Comparison of ENCODE assay signal across 8 cellular contexts in the genomic region with DNA sequence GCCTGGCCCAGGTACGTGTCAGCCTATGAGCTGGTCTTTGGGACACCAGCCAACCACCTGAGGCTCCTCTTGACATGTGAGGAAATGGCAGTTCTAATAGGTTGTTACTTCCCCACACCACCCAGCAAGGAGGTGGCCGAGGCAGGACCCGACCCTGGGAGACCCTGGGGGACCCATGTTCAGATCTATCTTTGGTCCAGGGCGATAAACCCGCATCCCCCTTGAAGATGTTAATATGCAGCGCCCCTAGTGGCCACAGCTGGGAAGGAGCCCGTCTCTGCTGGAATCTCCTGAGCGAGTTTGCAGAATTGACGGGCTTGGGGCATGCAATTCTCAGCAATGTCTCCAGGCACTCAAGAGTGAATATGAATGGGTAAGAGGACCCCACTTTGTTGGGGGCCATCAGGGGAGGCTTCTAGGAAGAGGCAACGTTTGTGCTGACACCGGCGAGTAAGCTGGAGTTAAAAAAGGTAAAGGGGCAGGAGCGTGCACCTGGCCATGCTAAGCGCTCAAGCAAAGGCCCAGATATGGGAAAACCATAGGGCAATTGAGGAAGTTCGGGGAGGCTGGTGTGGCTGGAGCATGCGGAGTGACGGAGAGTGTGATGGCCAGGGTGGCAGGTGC. TPM values are rescaled to one million over a fixed set of nuclear protein-coding genes. Genes with fewer than 3 reads are reported as not detected.
A peak's percentile ranks its signal among the peaks of the same experiment; 100 is the strongest.
DNase-seq lines count a peak whose midpoint lies in the region; ATAC-seq, FAIRE-seq and TF ChIP-seq lines count a peak whose summit lies in the region.

No MANE protein-coding gene starts in this region.

- no peaks in the 10 kb centered on the region for H3K9me3 ChIP-seq in heart right ventricle

- no peak overlapping the region for H3K4me3 ChIP-seq in Jurkat, Clone E6-1 (ENCODE audit: low read length)
- H3K4me3 ChIP-seq in heart right ventricle, result no peak overlapping the region

- H3K36me3 ChIP-seq in heart right ventricle, result peaks cover 0 to 14% (median 0%) of the 10 kb centered on the region in 9 donors

- H3K27me3 ChIP-seq in heart right ventricle, result peaks cover 0 to 21% (median 13%) of the 10 kb centered on the region in 7 donors

- peaks cover 0 to 54% (median 10%) of the 10 kb centered on the region in 9 donors for H3K4me1 ChIP-seq in heart right ventricle

- ATAC-seq in heart right ventricle, result peak in 6 of 8 donors; percentile 27 to 58 (median 37)
- ATAC-seq in sciatic nerve, result peak; percentile 48
- ATAC-seq in HG03108 (IDR thresholded peaks at IDR 0.05; ENCODE audit: unreplicated experiment), result no peak
- no peak for ATAC-seq in GM21447 (IDR thresholded peaks at IDR 0.05; ENCODE audit: unreplicated experiment)

- peak overlapping the region in 1 of 10 donors; percentile 23 for H3K27ac ChIP-seq in heart right ventricle

- no peak for FAIRE-seq in D721Med (lab: Jason Lieb, UNC)

- DNase-seq in D721Med (ENCODE audit: insufficient read length, low spot score) (peak; percentile 51), T-helper 1 cell (peak; percentile 55 to 83 (median 72)), heart right ventricle (peak; percentile 77 to 78), sciatic nerve (ENCODE audit: low spot score) (peak; percentile 91)
- DNase-seq in Jurkat, Clone E6-1 (ENCODE audit: low read depth, low spot score), result peak; percentile 63
- DNase-seq in activated naive CD8-positive, alpha-beta T cell treated with anti-CD3 and anti-CD28 coated beads, Interleukin-2, amount 50 U/mL, for 16 hours (ENCODE audit: low read depth, low spot score), result peak; percentile 56

- intact Hi-C loops in heart right ventricle (cut with DNase I) (loop anchor here in 2 of 10 donors (5.0 to 10.0 kb wide), 2 partner anchors 51 to 54 kb away; no protein-coding TSS in a partner anchor), sciatic nerve (cut with DNase I) (no loop called here)

- WGBS in heart right ventricle, 2 donors, result 20 to 21% methylated on average over 17 of the region's 17 CpGs

- TF ChIP-seq CTCF in D721Med (IDR thresholded peaks at IDR 0.05; ENCODE audit: insufficient read depth, missing control alignments), result peak; percentile 84
- TF ChIP-seq CTCF in heart right ventricle (IDR thresholded peaks at IDR 0.05), result peak; percentile 89 to 97 (median 91)

RNA-seq across cellular contexts. Expression of a gene that starts 1.5 kb away (rescaled TPM):
- 3.1 TPM for polyA plus RNA-seq in Jurkat, Clone E6-1 (2012; ENCODE audit: insufficient read depth, insufficient read length)
- total RNA-seq in heart right ventricle (10 to 100 TPM in 2 of 10 donors, 1 to 10 TPM in 8; 2.0 to 25.7 (median 6.5) TPM), sciatic nerve (60.9 TPM)
- polyA plus RNA-seq in heart right ventricle, result 1 to 10 TPM; 2.6 to 7.7 TPM

RNA-seq across cellular contexts. Expression of a gene that starts 31.8 kb away (rescaled TPM):
- 24.6 TPM for polyA plus RNA-seq in Jurkat, Clone E6-1 (2012; ENCODE audit: insufficient read depth, insufficient read length)
- total RNA-seq in heart right ventricle (10 to 100 TPM in 4 of 10 donors, 1 to 10 TPM in 6; 2.7 to 12.6 (median 7.1) TPM), sciatic nerve (60.1 TPM)
- polyA plus RNA-seq in heart right ventricle, result 10 to 100 TPM in 1 of 2 donors, 1 to 10 TPM in 1; 9.1 to 34.5 TPM

RNA-seq across cellular contexts. Expression of a gene that starts 51.7 kb away (rescaled TPM):
- polyA plus RNA-seq in Jurkat, Clone E6-1 (2012; ENCODE audit: insufficient read depth, insufficient read length), result not detected
- total RNA-seq in heart right ventricle, result not detected
- polyA plus RNA-seq in heart right ventricle, result not detected
- total RNA-seq in sciatic nerve, result not detected

Comparison
In these comparisons a context has a peak if more than half of its experiments do, and no peak if none do; other contexts are left out.
1. ATAC-seq: peak in heart right ventricle (6 of 8) and sciatic nerve (single experiment); none in HG03108 (single experiment) and GM21447 (single experiment).
2. Peak in every context shown above with its lines, with median percentiles within 50 percentile points of each other: DNase-seq.